In the genomic region with DNA sequence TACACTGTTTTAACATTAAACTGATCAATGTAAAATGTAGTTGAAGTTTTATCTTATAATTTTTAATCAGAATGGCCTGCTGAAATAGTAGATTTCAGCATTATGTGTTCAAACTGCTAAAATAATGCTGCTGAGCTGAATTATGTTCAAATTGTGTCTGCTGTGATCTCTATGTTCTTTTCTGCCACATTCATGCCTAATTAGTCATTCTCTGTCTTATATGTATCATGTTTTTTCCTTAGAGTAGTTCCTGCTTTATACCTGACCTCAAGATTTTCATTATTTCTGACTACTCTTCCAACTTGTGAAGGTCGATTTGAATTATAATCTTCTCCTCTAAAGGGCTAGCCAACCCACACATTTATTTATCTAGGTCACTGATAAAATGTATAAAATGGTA, we compare ENCODE assay signal across 24 cellular contexts.
DNase-seq lines count a peak whose midpoint lies in the region; ATAC-seq lines count a peak whose summit lies in the region.
"Had no signal": no experiment of that assay in that cellular context is flagged by ENCODE, and none has a peak within 500 bp of the region (broad histone marks: within the 10 kb centered on the region; RNA-seq: fewer than 3 reads in every experiment).

No MANE protein-coding gene starts in this region.

- no peaks in the 10 kb centered on the region for H3K36me3 ChIP-seq in ACC112 (ENCODE audit: insufficient read depth, low read length)
- H3K36me3 ChIP-seq: BE2C, HAP-1 had no signal

- no peaks in the 10 kb centered on the region for H3K79me2 ChIP-seq in ACC112 (ENCODE audit: control insufficient read depth, insufficient read depth, low read length, unreplicated experiment)

- no peaks in the 10 kb centered on the region for H3K27me3 ChIP-seq in ACC112 (ENCODE audit: insufficient read depth, low read length)
- H3K27me3 ChIP-seq: BE2C had no signal

- ATAC-seq in GM21515 (IDR thresholded peaks at IDR 0.05; ENCODE audit: unreplicated experiment): no peak
- ATAC-seq in GM21528 (IDR thresholded peaks at IDR 0.05; ENCODE audit: low FRiP score, unreplicated experiment): no peak
- ATAC-seq in HG03442 (IDR thresholded peaks at IDR 0.05; ENCODE audit: unreplicated experiment): no peak
- ATAC-seq: GM12878, K562 had no signal

- H2AFZ ChIP-seq in ACC112 (ENCODE audit: low read length, unreplicated experiment): peak overlapping the region; percentile 35
- H2AFZ ChIP-seq: GM23248 had no signal

- H3K4me1 ChIP-seq in ACC112 (ENCODE audit: control insufficient read depth, insufficient read depth, low read length, unreplicated experiment): peaks cover 7% of the 10 kb centered on the region
- H3K4me1 ChIP-seq: BE2C, HAP-1 had no signal

- no peak overlapping the region for H3K4me3 ChIP-seq in ACC112 (ENCODE audit: low read depth, low read length)
- H3K4me3 ChIP-seq: GM12878, GM23248, HAP-1, K562 had no signal

- H3K27ac ChIP-seq in ACC112 (ENCODE audit: low read depth, low read length): no peak overlapping the region
- H3K27ac ChIP-seq: 22Rv1, GM23248 had no signal

- DNase-seq in amniotic epithelial cell (ENCODE audit: low read depth) (peak; percentile 37), iris pigment epithelial cell (ENCODE audit: low read depth) (peak; percentile 0), renal cortical epithelial cell (ENCODE audit: low read depth) (peak; percentile 13), A172 (ENCODE audit: low spot score) (no peak)
- DNase-seq: BE2C; C1 segment of cervical spinal cord; CD4-positive, CD25-positive, alpha-beta regulatory T cell; CD8-positive, alpha-beta memory T cell; COR-L47; DMS 273 treated with DMSO at 0.1 percent for 48 hours; DMS53; DND-41; EL; GM23248; HFFc6; IMR-90 had no signal
